ENCODE assay signal across 17 cellular contexts in the genomic region with DNA sequence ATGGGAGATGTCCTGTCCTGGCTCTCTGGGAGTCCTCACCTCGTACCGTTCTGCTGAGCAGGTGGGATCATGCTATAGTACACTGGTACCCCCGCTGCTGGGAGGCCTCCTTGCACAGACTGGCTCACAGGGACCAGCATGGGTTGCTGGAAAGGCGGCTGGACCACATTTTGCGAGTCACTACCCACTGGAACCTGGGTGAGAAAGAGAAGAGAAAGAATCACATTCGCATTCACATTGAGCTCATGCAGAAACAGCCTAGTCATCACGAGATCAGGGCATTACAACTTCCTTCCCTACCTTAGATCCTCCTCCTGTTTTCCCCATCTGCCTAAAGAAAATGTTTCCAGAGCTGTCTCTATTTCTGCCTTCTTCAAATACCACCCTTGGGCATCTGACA. TPM values are rescaled to one million over a fixed set of nuclear protein-coding genes. Genes with fewer than 3 reads are reported as not detected.
A peak's percentile ranks its signal among the peaks of the same experiment; 100 is the strongest.
DNase-seq lines count a peak whose midpoint lies in the region; ATAC-seq lines count a peak whose summit lies in the region.
"Had no signal": no experiment of that assay in that cellular context is flagged by ENCODE, and none has a peak within 500 bp of the region (broad histone marks: within the 10 kb centered on the region; RNA-seq: fewer than 3 reads in every experiment).

No MANE protein-coding gene starts in this region.

- H3K27me3 Mint-ChIP-seq in dendritic cell treated with granulocyte-macrophage colony-stimulating factor and Interleukin-4, amounts not matched to agents 40 ng/mL and 50 ng/mL, for 4 days: no peaks in the 10 kb centered on the region
- no peaks in the 10 kb centered on the region for H3K27me3 Mint-ChIP-seq in CD8-positive, alpha-beta memory T cell
- H3K27me3 Mint-ChIP-seq: activated CD4-positive, alpha-beta T cell treated with anti-CD3 and anti-CD28 coated beads, Interleukin-2, amount 10 ng/mL, durations not matched to agents 7 days and 5 days had no signal

- H3K36me3 ChIP-seq in CD8-positive, alpha-beta memory T cell (ENCODE audit: insufficient read depth, low read length): peaks cover 47% of the 10 kb centered on the region

- POLR2A ChIA-PET in CD8-positive, alpha-beta memory T cell (lab: Charles Lee): no interaction called here

- H3K9me3 Mint-ChIP-seq in dendritic cell treated with granulocyte-macrophage colony-stimulating factor and Interleukin-4, amounts not matched to agents 40 ng/mL and 50 ng/mL, for 4 days: no peaks in the 10 kb centered on the region
- no peaks in the 10 kb centered on the region for H3K9me3 Mint-ChIP-seq in CD8-positive, alpha-beta memory T cell
- H3K9me3 Mint-ChIP-seq: activated CD4-positive, alpha-beta T cell treated with anti-CD3 and anti-CD28 coated beads, Interleukin-2, amount 10 ng/mL, durations not matched to agents 7 days and 5 days had no signal

- no peak overlapping the region for H3K4me3 ChIP-seq in CD8-positive, alpha-beta memory T cell (ENCODE audit: low read length)
- H3K4me3 ChIP-seq: lower lobe of right lung, SK-N-MC, stomach had no signal

- H3K9me3 ChIP-seq in CD8-positive, alpha-beta memory T cell (ENCODE audit: low read length): no peaks in the 10 kb centered on the region
- H3K9me3 ChIP-seq: lower lobe of right lung, stomach had no signal

- H3K4me1 Mint-ChIP-seq in dendritic cell treated with granulocyte-macrophage colony-stimulating factor and Interleukin-4, amounts not matched to agents 40 ng/mL and 50 ng/mL, for 4 days (ENCODE audit: low read depth): peaks cover 28% of the 10 kb centered on the region
- H3K4me1 Mint-ChIP-seq in CD8-positive, alpha-beta memory T cell: peaks cover 0 to 4% (median 2%) of the 10 kb centered on the region in 3 donors

- H3K27ac ChIP-seq in CD8-positive, alpha-beta memory T cell (ENCODE audit: low read depth, low read length): no peak overlapping the region
- H3K27ac ChIP-seq: lower lobe of right lung, SK-N-MC, stomach had no signal

- no peaks in the 10 kb centered on the region for H3K4me1 ChIP-seq in CD8-positive, alpha-beta memory T cell (ENCODE audit: insufficient read depth, low read length)
- H3K4me1 ChIP-seq: lower lobe of right lung, stomach had no signal

- CTCF ChIA-PET in CD8-positive, alpha-beta memory T cell (lab: Charles Lee): no interaction called here

- intact Hi-C loops in dendritic cell treated with granulocyte-macrophage colony-stimulating factor and Interleukin-4, amounts not matched to agents 40 ng/mL and 50 ng/mL, for 4 days (cut with micrococcal nuclease): no loop called here

- H3K27me3 ChIP-seq in CD8-positive, alpha-beta memory T cell (ENCODE audit: insufficient read depth, low read length, poor library complexity, severe bottlenecking): no peaks in the 10 kb centered on the region
- H3K27me3 ChIP-seq: stomach had no signal

- H3K27ac Mint-ChIP-seq in dendritic cell treated with granulocyte-macrophage colony-stimulating factor and Interleukin-4, amounts not matched to agents 40 ng/mL and 50 ng/mL, for 4 days: peak overlapping the region; percentile 53
- peak overlapping the region in 4 of 8 donors; percentile 5 to 93 (median 27) for H3K27ac Mint-ChIP-seq in CD8-positive, alpha-beta memory T cell
- H3K27ac Mint-ChIP-seq: activated CD4-positive, alpha-beta T cell treated with anti-CD3 and anti-CD28 coated beads, Interleukin-2, amount 10 ng/mL, durations not matched to agents 7 days and 5 days had no signal

- peaks cover 95% of the 10 kb centered on the region for H3K36me3 Mint-ChIP-seq in dendritic cell treated with granulocyte-macrophage colony-stimulating factor and Interleukin-4, amounts not matched to agents 40 ng/mL and 50 ng/mL, for 4 days (ENCODE audit: low read depth)
- peaks cover 0 to 78% (median 33%) of the 10 kb centered on the region in 3 donors for H3K36me3 Mint-ChIP-seq in CD8-positive, alpha-beta memory T cell

- H3K4me3 Mint-ChIP-seq in dendritic cell treated with granulocyte-macrophage colony-stimulating factor and Interleukin-4, amounts not matched to agents 40 ng/mL and 50 ng/mL, for 4 days: no peak overlapping the region
- no peak overlapping the region for H3K4me3 Mint-ChIP-seq in CD8-positive, alpha-beta memory T cell
- H3K4me3 Mint-ChIP-seq: activated CD4-positive, alpha-beta T cell treated with anti-CD3 and anti-CD28 coated beads, Interleukin-2, amount 10 ng/mL, durations not matched to agents 7 days and 5 days had no signal

- ATAC-seq in HG03432 (IDR thresholded peaks at IDR 0.05; ENCODE audit: unreplicated experiment): no peak

- DNase-seq in activated T-cell treated with anti-CD3 and anti-CD28 coated beads for 24 hours (ENCODE audit: low read depth) (peak; percentile 14), MV-4-11 (lab: John Stamatoyannopoulos, UW) (peak; percentile 35), iPS-NIHi7 (ENCODE audit: extremely low spot score) (no peak)
- DNase-seq in activated T-cell treated with anti-CD3 and anti-CD28 coated beads, Interleukin-2, amount 50 U/mL, for 1 hour: no peak
- DNase-seq in stimulated activated CD8-positive, alpha-beta memory T cell treated with anti-CD3 and anti-CD28 coated beads, Interleukin-7, amount 100 ng/mL, for 48 hours (ENCODE audit: extremely low read depth in 1 of 2, low read depth in 1 of 2): peak; percentile 19 to 42
- no peak for DNase-seq in CD8-positive, alpha-beta memory T cell
- DNase-seq: activated CD4-positive, alpha-beta T cell treated with anti-CD3 and anti-CD28 coated beads, Interleukin-2, amount 10 ng/mL, durations not matched to agents 7 days and 5 days; AML-193; aorta; HCEC 1CT; lower lobe of right lung; NCI-H82; stomach had no signal

RNA-seq across cellular contexts. Expression of a gene that starts 17.3 kb away (rescaled TPM):
- total RNA-seq in CD8-positive, alpha-beta memory T cell: 1 to 10 TPM in 1 of 2 experiments, under 1 TPM in 1; 0.96 to 1.4 TPM
- not detected for polyA plus RNA-seq in CD8-positive, alpha-beta memory T cell

RNA-seq across cellular contexts. Expression of a gene that starts 38.8 kb away (rescaled TPM):
- total RNA-seq in CD8-positive, alpha-beta memory T cell: 100 to 1,000 TPM; 349 to 352 TPM
- 34.7 TPM for polyA plus RNA-seq in CD8-positive, alpha-beta memory T cell

RNA-seq across cellular contexts. Expression of a gene that starts 51.7 kb away (rescaled TPM):
- under 1 TPM; 0.22 to 0.47 TPM for total RNA-seq in CD8-positive, alpha-beta memory T cell
- not detected for polyA plus RNA-seq in CD8-positive, alpha-beta memory T cell
- total RNA-seq: G401, lower lobe of right lung had no signal

Comparison
In these comparisons a context has a peak if more than half of its experiments do, and no peak if none do; other contexts are left out.
1. DNase-seq: peak in activated T-cell treated with anti-CD3 and anti-CD28 coated beads for 24 hours (single experiment), MV-4-11 (single experiment) and stimulated activated CD8-positive, alpha-beta memory T cell treated with anti-CD3 and anti-CD28 coated beads, Interleukin-7, amount 100 ng/mL, for 48 hours (2 of 2); none in activated T-cell treated with anti-CD3 and anti-CD28 coated beads, Interleukin-2, amount 50 U/mL, for 1 hour (single experiment), iPS-NIHi7 (single experiment) and CD8-positive, alpha-beta memory T cell (0 of 5).